1 cellular context compared by ENCODE assay signal in the genomic region with DNA sequence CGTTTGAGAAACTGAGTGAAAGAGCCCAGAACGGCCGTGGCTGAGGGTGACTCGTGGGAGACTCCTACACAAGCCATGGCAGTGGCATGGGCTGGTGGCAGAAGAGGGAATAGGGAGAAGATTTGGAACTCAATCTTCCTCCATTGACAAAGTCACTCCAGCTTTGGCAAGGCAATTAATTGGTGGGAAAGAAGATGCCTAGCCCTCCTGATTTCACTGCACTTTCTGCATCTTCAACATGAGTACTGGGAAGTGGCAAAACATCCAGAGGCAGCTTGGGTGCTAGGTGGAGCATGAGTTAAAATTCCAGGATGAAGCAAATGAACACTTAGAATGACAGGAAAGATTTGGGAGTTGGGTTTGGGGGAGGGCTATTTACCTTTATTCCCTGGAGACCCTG.
TF ChIP-seq lines count a peak whose summit lies in the region.

No MANE protein-coding gene starts in this region.

TF ChIP-seq in HCT116, 20 proteins besides CTCF, POLR2A, EP300 and RAD21 (continued from another document):
- TF ChIP-seq, protein P1, sequence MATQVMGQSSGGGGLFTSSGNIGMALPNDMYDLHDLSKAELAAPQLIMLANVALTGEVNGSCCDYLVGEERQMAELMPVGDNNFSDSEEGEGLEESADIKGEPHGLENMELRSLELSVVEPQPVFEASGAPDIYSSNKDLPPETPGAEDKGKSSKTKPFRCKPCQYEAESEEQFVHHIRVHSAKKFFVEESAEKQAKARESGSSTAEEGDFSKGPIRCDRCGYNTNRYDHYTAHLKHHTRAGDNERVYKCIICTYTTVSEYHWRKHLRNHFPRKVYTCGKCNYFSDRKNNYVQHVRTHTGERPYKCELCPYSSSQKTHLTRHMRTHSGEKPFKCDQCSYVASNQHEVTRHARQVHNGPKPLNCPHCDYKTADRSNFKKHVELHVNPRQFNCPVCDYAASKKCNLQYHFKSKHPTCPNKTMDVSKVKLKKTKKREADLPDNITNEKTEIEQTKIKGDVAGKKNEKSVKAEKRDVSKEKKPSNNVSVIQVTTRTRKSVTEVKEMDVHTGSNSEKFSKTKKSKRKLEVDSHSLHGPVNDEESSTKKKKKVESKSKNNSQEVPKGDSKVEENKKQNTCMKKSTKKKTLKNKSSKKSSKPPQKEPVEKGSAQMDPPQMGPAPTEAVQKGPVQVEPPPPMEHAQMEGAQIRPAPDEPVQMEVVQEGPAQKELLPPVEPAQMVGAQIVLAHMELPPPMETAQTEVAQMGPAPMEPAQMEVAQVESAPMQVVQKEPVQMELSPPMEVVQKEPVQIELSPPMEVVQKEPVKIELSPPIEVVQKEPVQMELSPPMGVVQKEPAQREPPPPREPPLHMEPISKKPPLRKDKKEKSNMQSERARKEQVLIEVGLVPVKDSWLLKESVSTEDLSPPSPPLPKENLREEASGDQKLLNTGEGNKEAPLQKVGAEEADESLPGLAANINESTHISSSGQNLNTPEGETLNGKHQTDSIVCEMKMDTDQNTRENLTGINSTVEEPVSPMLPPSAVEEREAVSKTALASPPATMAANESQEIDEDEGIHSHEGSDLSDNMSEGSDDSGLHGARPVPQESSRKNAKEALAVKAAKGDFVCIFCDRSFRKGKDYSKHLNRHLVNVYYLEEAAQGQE (IDR thresholded peaks at IDR 0.05; ENCODE audit: low read depth), result no peak
- TF ChIP-seq EZH2 (IDR thresholded peaks at IDR 0.05) (no peak), FOSL1 (IDR thresholded peaks at IDR 0.05; ENCODE audit: low read depth) (no peak), YY1 (IDR thresholded peaks at IDR 0.05; ENCODE audit: extremely low read depth, insufficient replicate concordance, low read depth, low read length) (no peak), ELF1 (IDR thresholded peaks at IDR 0.05; ENCODE audit: borderline replicate concordance, low read depth) (no peak)
TF ChIP-seq in HCT116: peak in this region for 0.
